Comparison of ENCODE assay signal across 8 cellular contexts in genomic region chr20:5503552-5503951, GRCh38.
DNase-seq lines count a peak whose midpoint lies in the region; ATAC-seq and TF ChIP-seq lines count a peak whose summit lies in the region.
"Not testable (repeated sequence)": the region's sequence is repeated elsewhere in the genome, so short reads cannot be mapped to it uniquely, and the experiment has no call there.

No MANE protein-coding gene starts in this region.

- not testable (repeated sequence) for DNase-seq in AG09309 (ENCODE audit: low read depth); NT2/D1 (ENCODE audit: low read depth, low spot score); body of pancreas; esophagus squamous epithelium (lab: John Stamatoyannopoulos, UW); left ventricle myocardium inferior; upper lobe of left lung

- not testable (repeated sequence) for H3K9ac ChIP-seq in NT2/D1 (ENCODE audit: insufficient read length, low read depth); skeletal muscle satellite cell (ENCODE audit: low read depth, low read length)
- H3K9ac ChIP-seq in mucosa of stomach (ENCODE audit: low read length): peak overlapping the region; percentile 77

- intact Hi-C loops in body of pancreas (cut with DNase I); esophagus squamous epithelium (cut with DNase I); left ventricle myocardium inferior (cut with micrococcal nuclease): not testable (repeated sequence)

- not testable (repeated sequence) for H3K36me3 ChIP-seq in NT2/D1 (ENCODE audit: insufficient read depth, insufficient read length, low read length); body of pancreas (replicated peaks in 1 of 2; ENCODE audit: insufficient read depth in 1 of 2, low read depth in 2 of 2); esophagus squamous epithelium; left ventricle myocardium inferior; mucosa of stomach (ENCODE audit: control insufficient read depth, insufficient read depth, low read length); skeletal muscle satellite cell (ENCODE audit: insufficient read depth, low read length); upper lobe of left lung

- peak overlapping the region; percentile 87 for H3K4me2 ChIP-seq in skeletal muscle satellite cell (ENCODE audit: low read length)

- not testable (repeated sequence) for TF ChIP-seq POLR2A in body of pancreas (IDR thresholded peaks at IDR 0.05); esophagus squamous epithelium (IDR thresholded peaks at IDR 0.05); upper lobe of left lung (IDR thresholded peaks at IDR 0.05)

- peak overlapping the region; percentile 57; the same call in 1 of the 2 replicates for H3K4me3 ChIP-seq in AG09309 (ENCODE audit: control insufficient read depth, low read depth, low read length)
- H3K4me3 ChIP-seq in NT2/D1 (ENCODE audit: insufficient read length, low read depth): peak overlapping the region; percentile 85
- H3K4me3 ChIP-seq in body of pancreas; mucosa of stomach (ENCODE audit: low read length): not testable (repeated sequence)
- H3K4me3 ChIP-seq in esophagus squamous epithelium: peak overlapping the region in 3 of 4 donors; percentile 50 to 69 (median 50)
- peak overlapping the region; percentile 87 for H3K4me3 ChIP-seq in left ventricle myocardium inferior
- peak overlapping the region; percentile 70 for H3K4me3 ChIP-seq in skeletal muscle satellite cell (ENCODE audit: low read length)
- H3K4me3 ChIP-seq in upper lobe of left lung: peak overlapping the region; percentile 44 to 81 (median 53)

- ATAC-seq in body of pancreas: peak; percentile 28
- peak in 1 of 2 donors; percentile 52 for ATAC-seq in upper lobe of left lung (ENCODE audit: low FRiP score in 2 of 2)

- not testable (repeated sequence) for TF ChIP-seq CTCF in AG09309 (IDR thresholded peaks at IDR 0.05; ENCODE audit: control insufficient read depth, insufficient read depth, low read depth, low read length, missing control alignments); body of pancreas (IDR thresholded peaks at IDR 0.05); esophagus squamous epithelium (IDR thresholded peaks at IDR 0.05); left ventricle myocardium inferior (IDR thresholded peaks at IDR 0.05; ENCODE audit: borderline replicate concordance); upper lobe of left lung (IDR thresholded peaks at IDR 0.05)

- H3K9me3 ChIP-seq in NT2/D1 (ENCODE audit: insufficient read depth, low read length); body of pancreas; esophagus squamous epithelium; left ventricle myocardium inferior (replicated peaks); mucosa of stomach (ENCODE audit: control insufficient read depth, low read length); skeletal muscle satellite cell (replicated peaks; ENCODE audit: low read length); upper lobe of left lung: not testable (repeated sequence)

- TF ChIP-seq EP300 in upper lobe of left lung (IDR thresholded peaks at IDR 0.05): not testable (repeated sequence)

- not testable (repeated sequence) for H3K4me1 ChIP-seq in NT2/D1 (ENCODE audit: insufficient read depth, insufficient read length); body of pancreas; esophagus squamous epithelium; left ventricle myocardium inferior; mucosa of stomach (ENCODE audit: control insufficient read depth, insufficient read depth, low read length); skeletal muscle satellite cell (ENCODE audit: control insufficient read depth, insufficient read depth, low read length); upper lobe of left lung

- H3K27ac ChIP-seq in body of pancreas: not testable (repeated sequence)
- H3K27ac ChIP-seq in esophagus squamous epithelium (peak overlapping the region in 1 of 4 donors; percentile 58), left ventricle myocardium inferior (replicated peaks) (peak overlapping the region; percentile 88), upper lobe of left lung (peak overlapping the region in 1 of 4 donors; percentile 77)

- 17% methylated on average over 3 of the region's 11 CpGs; no CpG with 5 or more reads in 1 of the 2 donors for WGBS in body of pancreas, 2 donors
- WGBS in esophagus squamous epithelium, 2 donors: 60% methylated on average over 1 of the region's 11 CpGs; no CpG with 5 or more reads in 1 of the 2 donors
- WGBS in upper lobe of left lung, 2 donors: 53% methylated on average over 4 of the region's 11 CpGs; no CpG with 5 or more reads in 1 of the 2 donors

- H3K27me3 ChIP-seq in NT2/D1 (ENCODE audit: insufficient read depth, insufficient read length); body of pancreas; esophagus squamous epithelium; left ventricle myocardium inferior (ENCODE audit: low read depth); mucosa of stomach (ENCODE audit: control insufficient read depth, insufficient read depth, low read length); skeletal muscle satellite cell (ENCODE audit: control insufficient read depth, insufficient read depth, low read length); upper lobe of left lung: not testable (repeated sequence)
